ENCODE assay signal across 1 cellular context in genomic region chr4:18036369-18036768, GRCh38. TPM values are rescaled to one million over a fixed set of nuclear protein-coding genes. Genes with fewer than 3 reads are reported as not detected.
DNase-seq lines count a peak whose midpoint lies in the region; ATAC-seq lines count a peak whose summit lies in the region.
"Not testable (repeated sequence)": the region's sequence is repeated elsewhere in the genome, so short reads cannot be mapped to it uniquely, and the experiment has no call there.

No MANE protein-coding gene starts in this region.

- not testable (repeated sequence) for ATAC-seq in Right ventricle myocardium inferior

- peak; percentile 60 for DNase-seq in Right ventricle myocardium inferior (ENCODE audit: missing footprints)

- intact Hi-C loops in Right ventricle myocardium inferior (cut with DNase I), result not testable (repeated sequence)

RNA-seq across cellular contexts. Expression of gene LCORL, which starts 14.8 kb away (rescaled TPM):
- total RNA-seq in Right ventricle myocardium inferior, result 8.7 TPM
